In the genomic region with DNA sequence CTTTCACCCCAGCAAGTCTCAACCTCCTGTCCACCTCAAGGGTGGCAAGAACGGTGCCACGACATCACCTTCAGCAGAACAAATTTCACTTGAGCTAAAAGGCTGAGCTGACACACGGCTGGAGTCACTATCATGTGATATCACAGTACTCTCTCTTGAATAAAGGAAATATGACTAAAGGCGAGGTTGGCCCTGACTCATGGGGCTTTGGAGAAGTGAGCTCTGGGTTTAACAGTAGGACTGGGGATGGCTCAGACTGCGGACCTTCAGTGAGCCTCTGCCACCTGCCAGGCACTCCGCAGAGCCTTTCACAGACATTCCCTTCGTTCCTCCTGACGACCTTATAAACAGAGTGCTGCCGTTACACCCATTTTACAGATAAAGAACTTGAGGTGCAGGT, we compare ENCODE assay signal across 8 cellular contexts. TPM values are rescaled to one million over a fixed set of nuclear protein-coding genes. Genes with fewer than 3 reads are reported as not detected.
DNase-seq lines count a peak whose midpoint lies in the region; ATAC-seq and TF ChIP-seq lines count a peak whose summit lies in the region.
"Had no signal": no experiment of that assay in that cellular context is flagged by ENCODE, and none has a peak within 500 bp of the region (broad histone marks: within the 10 kb centered on the region; RNA-seq: fewer than 3 reads in every experiment).

No MANE protein-coding gene starts in this region.

- peak; percentile 95 for DNase-seq in GM23248
- peak; percentile 82 for DNase-seq in RPMI7951 (ENCODE audit: low read depth)
- DNase-seq in stimulated activated CD4-positive, alpha-beta T cell treated with anti-CD3 and anti-CD28 coated beads, Interleukin-2, amount 100 ng/mL, for 4 hours (ENCODE audit: low read depth), result peak; percentile 31
- no peak for DNase-seq in CD8-positive, alpha-beta T cell
- DNase-seq in vagina (ENCODE audit: extremely low spot score in 2 of 2), result no peak
- DNase-seq in nephron progenitor cell, result no peak

- H3K9me3 Mint-ChIP-seq in CD8-positive, alpha-beta T cell, result no peaks in the 10 kb centered on the region
- peaks cover 13% of the 10 kb centered on the region for H3K9me3 Mint-ChIP-seq in nephron progenitor cell

- H3K27ac ChIP-seq in GM23248 (peak overlapping the region; percentile 82), vagina (no peak overlapping the region)
- no peak overlapping the region for H3K27ac ChIP-seq in CD8-positive, alpha-beta T cell (ENCODE audit: low read depth, low read length)

- H4K20me1 ChIP-seq in GM23248 (ENCODE audit: insufficient read depth), result no peaks in the 10 kb centered on the region

- H3K36me3 ChIP-seq in GM23248 (ENCODE audit: low read depth), result no peaks in the 10 kb centered on the region
- H3K36me3 ChIP-seq in CD8-positive, alpha-beta T cell (ENCODE audit: insufficient read depth, low read length), result no peaks in the 10 kb centered on the region
- H3K36me3 ChIP-seq in vagina, result no peaks in the 10 kb centered on the region

- 14 to 17% methylated on average over 9 of the region's 9 CpGs for WGBS in GM23248 (ENCODE audit: low coverage in 1 of 2, low lambda C conversion rate in 2 of 2, missing lambda C conversion rate in 2 of 2), 2 experiments

- intact Hi-C loops in CD8-positive, alpha-beta T cell (cut with DNase I, micrococcal nuclease), result no loop called here
- intact Hi-C loops in vagina (cut with DNase I), result no loop called here

- peak overlapping the region; percentile 39 for H3K4me2 ChIP-seq in GM23248 (ENCODE audit: unreplicated experiment)

- H3K4me1 ChIP-seq in GM23248 (ENCODE audit: insufficient read depth), result peaks cover 24% of the 10 kb centered on the region
- H3K4me1 ChIP-seq in CD8-positive, alpha-beta T cell (ENCODE audit: insufficient read depth, low read length), result no peaks in the 10 kb centered on the region
- H3K4me1 ChIP-seq in vagina, result peaks cover 17% of the 10 kb centered on the region

- no peaks in the 10 kb centered on the region for H3K36me3 Mint-ChIP-seq in CD8-positive, alpha-beta T cell
- no peaks in the 10 kb centered on the region for H3K36me3 Mint-ChIP-seq in nephron progenitor cell (ENCODE audit: low read depth)

- H3K9me2 ChIP-seq in GM23248 (ENCODE audit: insufficient read depth), result no peaks in the 10 kb centered on the region; the same call in 1 of the 2 replicates

- H3K4me3 Mint-ChIP-seq in CD8-positive, alpha-beta T cell, result no peak overlapping the region
- H3K4me3 Mint-ChIP-seq in nephron progenitor cell, result no peak overlapping the region
- H3K4me3 Mint-ChIP-seq: neural crest cell had no signal

- H3K9me3 ChIP-seq in GM23248 (ENCODE audit: low read depth) (no peaks in the 10 kb centered on the region), vagina (no peaks in the 10 kb centered on the region)
- no peaks in the 10 kb centered on the region for H3K9me3 ChIP-seq in CD8-positive, alpha-beta T cell (ENCODE audit: low read length)

- no peaks in the 10 kb centered on the region for H3K27me3 ChIP-seq in GM23248 (replicated peaks; ENCODE audit: insufficient read depth)
- no peaks in the 10 kb centered on the region for H3K27me3 ChIP-seq in CD8-positive, alpha-beta T cell (ENCODE audit: insufficient read depth, low read length)
- H3K27me3 ChIP-seq in vagina, result no peaks in the 10 kb centered on the region

- H3F3A ChIP-seq in GM23248 (ENCODE audit: insufficient read depth), result peaks cover 27% of the 10 kb centered on the region

- H3K27me3 Mint-ChIP-seq in CD8-positive, alpha-beta T cell (ENCODE audit: low read depth), result peaks cover 32% of the 10 kb centered on the region
- peaks cover 5% of the 10 kb centered on the region for H3K27me3 Mint-ChIP-seq in nephron progenitor cell (ENCODE audit: low read depth, poor library complexity)

- TF ChIP-seq POLR2A in vagina (IDR thresholded peaks at IDR 0.05), result no peak

- POLR2A ChIA-PET in CD8-positive, alpha-beta T cell (lab: Charles Lee), result no interaction called here

- no peaks in the 10 kb centered on the region for H3K79me2 ChIP-seq in GM23248 (ENCODE audit: insufficient read depth)

- ATAC-seq in esophagus mucosa, result peak; percentile 95
- no peak for ATAC-seq in CD8-positive, alpha-beta T cell

- CTCF ChIA-PET in CD8-positive, alpha-beta T cell (lab: Charles Lee), result no interaction called here

- TF ChIP-seq CTCF in CD8-positive, alpha-beta T cell (IDR thresholded peaks at IDR 0.05), result no peak
- no peak for TF ChIP-seq CTCF in vagina (IDR thresholded peaks at IDR 0.05)
- TF ChIP-seq CTCF in nephron progenitor cell (IDR thresholded peaks at IDR 0.05), result no peak

- in situ Hi-C loops in GM23248 (cut with MboI), result no loop called here

- H3K27ac Mint-ChIP-seq in CD8-positive, alpha-beta T cell, result no peak overlapping the region
- no peak overlapping the region for H3K27ac Mint-ChIP-seq in nephron progenitor cell

- H3K4me3 ChIP-seq in GM23248 (no peak overlapping the region), vagina (no peak overlapping the region)
- H3K4me3 ChIP-seq in CD8-positive, alpha-beta T cell (ENCODE audit: low read depth, low read length), result no peak overlapping the region

- H2AFZ ChIP-seq in GM23248, result peak overlapping the region; percentile 49

- peak overlapping the region; percentile 58 for H3K9ac ChIP-seq in GM23248

- H3K4me1 Mint-ChIP-seq in CD8-positive, alpha-beta T cell (ENCODE audit: low read depth), result peaks cover 7% of the 10 kb centered on the region
- H3K4me1 Mint-ChIP-seq in nephron progenitor cell, result peaks cover 22% of the 10 kb centered on the region

RNA-seq across cellular contexts. Expression of gene SHC3, which starts 25.0 kb away (rescaled TPM):
- total RNA-seq in GM23248 (2014; rRNA removed; shearing (Covaris generic)), result 0.54 and 0.63 TPM in 2 replicates
- 0.20 and 0.30 TPM in 2 replicates for polyA plus RNA-seq in GM23248 (2016; fragmentation: Nextera tagmentation; extraction: Ambion mirVana)
- 1.7 and 2.1 TPM in 2 replicates for total RNA-seq in RPMI7951 (2014; rRNA removed; shearing (Covaris generic))
- total RNA-seq in esophagus mucosa, result 1.4 TPM
- total RNA-seq in CD8-positive, alpha-beta T cell, result not detected
- total RNA-seq in vagina, result 6.1 TPM

Comparison
In these comparisons a context has a peak if more than half of its experiments do, and no peak if none do; other contexts are left out.
1. DNase-seq: peak in GM23248 (single experiment), RPMI7951 (single experiment) and stimulated activated CD4-positive, alpha-beta T cell treated with anti-CD3 and anti-CD28 coated beads, Interleukin-2, amount 100 ng/mL, for 4 hours (single experiment); none in CD8-positive, alpha-beta T cell (0 of 7), vagina (0 of 2) and nephron progenitor cell (single experiment).